Comparison of ENCODE assay signal across 1 cellular context in the genomic region with DNA sequence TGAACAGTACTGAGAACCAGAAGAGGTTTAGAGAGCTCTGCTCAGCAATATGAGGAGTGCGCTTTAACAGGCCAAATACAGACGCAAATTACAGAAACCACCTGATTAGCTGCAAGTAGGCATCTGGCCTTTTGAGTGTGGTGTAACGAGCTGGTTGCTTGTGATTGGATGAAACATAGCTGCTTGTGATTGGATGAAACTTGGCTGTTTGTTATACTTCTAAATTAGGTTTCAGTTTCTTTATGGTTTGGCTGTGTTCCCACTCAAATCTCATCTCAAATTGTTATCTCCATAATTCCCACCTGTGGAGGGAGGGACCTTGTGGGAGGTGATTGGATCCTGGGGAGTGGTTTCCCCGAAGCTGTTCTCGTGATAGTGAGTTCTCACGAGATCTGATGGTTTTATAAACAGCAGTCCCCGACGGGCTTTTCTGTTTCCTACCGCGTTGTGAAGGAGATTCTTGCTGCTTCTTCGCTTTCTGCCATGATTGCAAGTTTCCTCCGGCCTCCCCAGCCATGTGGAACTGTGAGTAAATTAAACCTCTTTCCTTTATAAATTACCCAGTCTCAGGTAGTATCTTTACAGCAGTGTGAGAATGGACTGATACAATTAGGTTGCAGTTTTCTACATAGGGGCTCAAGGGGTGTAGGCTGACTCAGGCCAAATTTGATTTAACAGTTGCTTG.
TF ChIP-seq lines count a peak whose summit lies in the region.

No MANE protein-coding gene starts in this region.

TF ChIP-seq in SK-N-SH, 30 proteins besides CTCF, POLR2A, EP300 and RAD21 (continued from another document):
- TF ChIP-seq, protein P1, sequence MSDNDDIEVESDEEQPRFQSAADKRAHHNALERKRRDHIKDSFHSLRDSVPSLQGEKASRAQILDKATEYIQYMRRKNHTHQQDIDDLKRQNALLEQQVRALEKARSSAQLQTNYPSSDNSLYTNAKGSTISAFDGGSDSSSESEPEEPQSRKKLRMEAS (IDR thresholded peaks at IDR 0.05; ENCODE audit: low read depth) = 0 out of 2 replicates have a peak, but pooled peaks have one; percentile 37
- peak; percentile 69 for TF ChIP-seq TAF1 (IDR thresholded peaks at IDR 0.05; ENCODE audit: borderline replicate concordance, low read depth, low read length)
- TF ChIP-seq POLR2AphosphoS5 (IDR thresholded peaks at IDR 0.05; ENCODE audit: low read depth, low read length) = peak; percentile 75
- no peak for TF ChIP-seq FOXJ3 (CRISPR knock-in tag; IDR thresholded peaks at IDR 0.05)
- no peak for TF ChIP-seq NFIC (IDR thresholded peaks at IDR 0.05; ENCODE audit: borderline replicate concordance)
- TF ChIP-seq FOSL2 (IDR thresholded peaks at IDR 0.05; ENCODE audit: borderline replicate concordance, low read depth) = no peak
- TF ChIP-seq MXI1 (IDR thresholded peaks at IDR 0.05; ENCODE audit: low read depth, low read length) = peak; percentile 39; the same call in 1 of the 2 replicates
- TF ChIP-seq, protein P2, sequence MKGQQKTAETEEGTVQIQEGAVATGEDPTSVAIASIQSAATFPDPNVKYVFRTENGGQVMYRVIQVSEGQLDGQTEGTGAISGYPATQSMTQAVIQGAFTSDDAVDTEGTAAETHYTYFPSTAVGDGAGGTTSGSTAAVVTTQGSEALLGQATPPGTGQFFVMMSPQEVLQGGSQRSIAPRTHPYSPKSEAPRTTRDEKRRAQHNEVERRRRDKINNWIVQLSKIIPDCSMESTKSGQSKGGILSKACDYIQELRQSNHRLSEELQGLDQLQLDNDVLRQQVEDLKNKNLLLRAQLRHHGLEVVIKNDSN (IDR thresholded peaks at IDR 0.05; ENCODE audit: borderline replicate concordance, low read depth) = no peak
- no peak for TF ChIP-seq EZH2phosphoT487 (IDR thresholded peaks at IDR 0.05; ENCODE audit: borderline replicate concordance, low read depth)
- TF ChIP-seq GATA2 (CRISPR knock-in tag; IDR thresholded peaks at IDR 0.05) = no peak
- TF ChIP-seq, protein P3, sequence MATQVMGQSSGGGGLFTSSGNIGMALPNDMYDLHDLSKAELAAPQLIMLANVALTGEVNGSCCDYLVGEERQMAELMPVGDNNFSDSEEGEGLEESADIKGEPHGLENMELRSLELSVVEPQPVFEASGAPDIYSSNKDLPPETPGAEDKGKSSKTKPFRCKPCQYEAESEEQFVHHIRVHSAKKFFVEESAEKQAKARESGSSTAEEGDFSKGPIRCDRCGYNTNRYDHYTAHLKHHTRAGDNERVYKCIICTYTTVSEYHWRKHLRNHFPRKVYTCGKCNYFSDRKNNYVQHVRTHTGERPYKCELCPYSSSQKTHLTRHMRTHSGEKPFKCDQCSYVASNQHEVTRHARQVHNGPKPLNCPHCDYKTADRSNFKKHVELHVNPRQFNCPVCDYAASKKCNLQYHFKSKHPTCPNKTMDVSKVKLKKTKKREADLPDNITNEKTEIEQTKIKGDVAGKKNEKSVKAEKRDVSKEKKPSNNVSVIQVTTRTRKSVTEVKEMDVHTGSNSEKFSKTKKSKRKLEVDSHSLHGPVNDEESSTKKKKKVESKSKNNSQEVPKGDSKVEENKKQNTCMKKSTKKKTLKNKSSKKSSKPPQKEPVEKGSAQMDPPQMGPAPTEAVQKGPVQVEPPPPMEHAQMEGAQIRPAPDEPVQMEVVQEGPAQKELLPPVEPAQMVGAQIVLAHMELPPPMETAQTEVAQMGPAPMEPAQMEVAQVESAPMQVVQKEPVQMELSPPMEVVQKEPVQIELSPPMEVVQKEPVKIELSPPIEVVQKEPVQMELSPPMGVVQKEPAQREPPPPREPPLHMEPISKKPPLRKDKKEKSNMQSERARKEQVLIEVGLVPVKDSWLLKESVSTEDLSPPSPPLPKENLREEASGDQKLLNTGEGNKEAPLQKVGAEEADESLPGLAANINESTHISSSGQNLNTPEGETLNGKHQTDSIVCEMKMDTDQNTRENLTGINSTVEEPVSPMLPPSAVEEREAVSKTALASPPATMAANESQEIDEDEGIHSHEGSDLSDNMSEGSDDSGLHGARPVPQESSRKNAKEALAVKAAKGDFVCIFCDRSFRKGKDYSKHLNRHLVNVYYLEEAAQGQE (IDR thresholded peaks at IDR 0.05; ENCODE audit: low read depth, low read length) = no peak
- TF ChIP-seq FOXM1 (IDR thresholded peaks at IDR 0.05; ENCODE audit: low read depth) = no peak
- no peak for TF ChIP-seq TCF12 (IDR thresholded peaks at IDR 0.05)
